ENCODE assay signal across 8 cellular contexts in genomic region chr1:44609412-44609767, GRCh38.
DNase-seq lines count a peak whose midpoint lies in the region; ATAC-seq and TF ChIP-seq lines count a peak whose summit lies in the region.

No MANE protein-coding gene starts in this region.

- DNase-seq in CMK (ENCODE audit: low read depth) (peak; percentile 37), KBM-7 (peak; percentile 41), foreskin keratinocyte (no peak), sciatic nerve (ENCODE audit: low spot score) (peak; percentile 72), CD1c-positive myeloid dendritic cell (ENCODE audit: extremely low spot score) (no peak), HPDE6-E6E7 (ENCODE audit: extremely low spot score) (no peak), RWPE1 (ENCODE audit: low spot score) (no peak)
- peak; percentile 64 for DNase-seq in activated CD8-positive, alpha-beta memory T cell treated with anti-CD3 and anti-CD28 coated beads for 24 hours

- TF ChIP-seq CTCF in foreskin keratinocyte (conservative IDR thresholded peaks at IDR 0.05) (peak; percentile 68), RWPE1 (conservative IDR thresholded peaks at IDR 0.05; ENCODE audit: low read depth) (no peak)

- ATAC-seq in foreskin keratinocyte (no peak), sciatic nerve (peak; percentile 64)

- CTCF ChIA-PET in RWPE1 (lab: Yijun Ruan, JAX), result interaction anchor here (0.6 to 2.5 kb wide), 2 partner anchors 43 to 355 kb away, joined by 3 to 9 read pairs; no protein-coding TSS in a partner anchor

- POLR2A ChIA-PET in RWPE1 (lab: Yijun Ruan, JAX; ENCODE audit: low non-redundant PET), result no interaction called here

- in situ Hi-C loops in KBM-7 (cut with MboI; ENCODE audit: low pct_unique_long_range_greater_than_20kb, low sequenced_read_pairs), result no loop called here

- intact Hi-C loops in sciatic nerve (cut with DNase I), result no loop called here

- peaks cover 3% of the 10 kb centered on the region for H3K4me1 ChIP-seq in foreskin keratinocyte

- no peaks in the 10 kb centered on the region for H3K27me3 ChIP-seq in foreskin keratinocyte

- H3K27ac ChIP-seq in foreskin keratinocyte, result no peak overlapping the region
- no peak overlapping the region for H3K27ac ChIP-seq in RWPE1

Comparison
In these comparisons a context has a peak if more than half of its experiments do, and no peak if none do; other contexts are left out.
1. DNase-seq: peak in CMK (single experiment), KBM-7 (single experiment), activated CD8-positive, alpha-beta memory T cell treated with anti-CD3 and anti-CD28 coated beads for 24 hours (single experiment) and sciatic nerve (single experiment); none in foreskin keratinocyte (0 of 2), CD1c-positive myeloid dendritic cell (single experiment), HPDE6-E6E7 (single experiment) and RWPE1 (single experiment).